Comparison of ENCODE assay signal across 8 cellular contexts in genomic region chrX:12771445-12772069, GRCh38. TPM values are rescaled to one million over a fixed set of nuclear protein-coding genes. Genes with fewer than 3 reads are reported as not detected.
DNase-seq lines count a peak whose midpoint lies in the region; ATAC-seq, FAIRE-seq and TF ChIP-seq lines count a peak whose summit lies in the region.

No MANE protein-coding gene starts in this region.

- H3K27me3 Mint-ChIP-seq in activated CD4-positive, alpha-beta memory T cell treated with anti-CD3 and anti-CD28 coated beads, Interleukin-2, amount 10 ng/mL, durations not matched to agents 7 days and 5 days, result peaks cover 22% of the 10 kb centered on the region
- no peaks in the 10 kb centered on the region for H3K27me3 Mint-ChIP-seq in endothelial cell (ENCODE audit: unreplicated experiment)
- H3K27me3 Mint-ChIP-seq in neural crest cell (ENCODE audit: low read depth), result peaks cover 20% of the 10 kb centered on the region

- CTCF ChIA-PET in activated CD4-positive, alpha-beta memory T cell treated with anti-CD3 and anti-CD28 coated beads, Interleukin-2, amount 10 ng/mL, durations not matched to agents 7 days and 5 days (lab: Charles Lee), result interaction anchor here (0.5 to 4.3 kb wide), 22 partner anchors 9 to 879 kb away, joined by 3 to 62 read pairs (median 5); partner anchors contain the start of gene PRPS2

- TF ChIP-seq CTCF in GM10266 (IDR thresholded peaks at IDR 0.05; ENCODE audit: control insufficient read depth, insufficient read depth, low read depth, missing control alignments) (peak; percentile 86), endothelial cell (IDR thresholded peaks at IDR 0.05; ENCODE audit: unreplicated experiment) (peak; percentile 61), neural crest cell (conservative IDR thresholded peaks at IDR 0.05) (peak; percentile 71)

- no peaks in the 10 kb centered on the region for H3K36me3 Mint-ChIP-seq in activated CD4-positive, alpha-beta memory T cell treated with anti-CD3 and anti-CD28 coated beads, Interleukin-2, amount 10 ng/mL, durations not matched to agents 7 days and 5 days (ENCODE audit: low read depth)
- H3K36me3 Mint-ChIP-seq in endothelial cell (ENCODE audit: low read depth, unreplicated experiment) (no peaks in the 10 kb centered on the region), neural crest cell (ENCODE audit: low read depth) (no peaks in the 10 kb centered on the region)

- no peak overlapping the region for H3K4me3 Mint-ChIP-seq in activated CD4-positive, alpha-beta memory T cell treated with anti-CD3 and anti-CD28 coated beads, Interleukin-2, amount 10 ng/mL, durations not matched to agents 7 days and 5 days
- no peak overlapping the region for H3K4me3 Mint-ChIP-seq in endothelial cell (ENCODE audit: unreplicated experiment)
- no peak overlapping the region for H3K4me3 Mint-ChIP-seq in neural crest cell

- POLR2A ChIA-PET in activated CD4-positive, alpha-beta memory T cell treated with anti-CD3 and anti-CD28 coated beads, Interleukin-2, amount 10 ng/mL, durations not matched to agents 7 days and 5 days (lab: Charles Lee), result interaction anchor here (2.3 kb wide), 1 partner anchor 20 kb away, joined by 14 read pairs; the partner anchor contains the start of gene PRPS2

- no peak for FAIRE-seq in urothelium cell line (lab: Jason Lieb, UNC)

- peak; percentile 97 for ATAC-seq in GM21786 (IDR thresholded peaks at IDR 0.05; ENCODE audit: unreplicated experiment)

- DNase-seq in GM10266 (ENCODE audit: extremely low spot score) (peak; percentile 53), LHCN-M2 (ENCODE audit: low read depth) (peak; percentile 9), endothelial cell (ENCODE audit: low spot score) (peak; percentile 63), neural crest cell (ENCODE audit: low read depth, low spot score) (peak; percentile 50), urothelium cell line (ENCODE audit: low spot score) (peak; percentile 4), NK-92 (lab: John Stamatoyannopoulos, UW; ENCODE audit: unreplicated experiment) (no peak)
- peak; percentile 73 for DNase-seq in activated CD4-positive, alpha-beta memory T cell treated with anti-CD3 and anti-CD28 coated beads, Interleukin-2, amount 10 ng/mL, durations not matched to agents 7 days and 5 days

- no peaks in the 10 kb centered on the region for H3K9me3 Mint-ChIP-seq in activated CD4-positive, alpha-beta memory T cell treated with anti-CD3 and anti-CD28 coated beads, Interleukin-2, amount 10 ng/mL, durations not matched to agents 7 days and 5 days
- H3K9me3 Mint-ChIP-seq in endothelial cell (ENCODE audit: unreplicated experiment) (no peaks in the 10 kb centered on the region), neural crest cell (no peaks in the 10 kb centered on the region)

- peaks cover 6% of the 10 kb centered on the region for H3K4me1 Mint-ChIP-seq in activated CD4-positive, alpha-beta memory T cell treated with anti-CD3 and anti-CD28 coated beads, Interleukin-2, amount 10 ng/mL, durations not matched to agents 7 days and 5 days
- H3K4me1 Mint-ChIP-seq in endothelial cell (ENCODE audit: unreplicated experiment), result no peaks in the 10 kb centered on the region
- no peaks in the 10 kb centered on the region for H3K4me1 Mint-ChIP-seq in neural crest cell

- no peak overlapping the region for H3K27ac Mint-ChIP-seq in activated CD4-positive, alpha-beta memory T cell treated with anti-CD3 and anti-CD28 coated beads, Interleukin-2, amount 10 ng/mL, durations not matched to agents 7 days and 5 days
- H3K27ac Mint-ChIP-seq in endothelial cell (ENCODE audit: unreplicated experiment), result no peak overlapping the region
- H3K27ac Mint-ChIP-seq in neural crest cell (ENCODE audit: unreplicated experiment), result no peak overlapping the region

RNA-seq across cellular contexts. Expression of gene PRPS2, which starts 19.7 kb away (rescaled TPM):
- total RNA-seq in LHCN-M2 (2014; rRNA removed) (39.6 and 44.4 TPM in 2 replicates), endothelial cell (ENCODE audit: unreplicated experiment) (6.2 TPM), neural crest cell (24.8 and 27.2 TPM in 2 replicates)
- polyA plus RNA-seq in LHCN-M2 (2012), result 20.9 TPM
- 10 to 100 TPM; 64.6 to 66.9 TPM for total RNA-seq in activated CD4-positive, alpha-beta memory T cell treated with anti-CD3 and anti-CD28 coated beads, Interleukin-2, amount 10 ng/mL, durations not matched to agents 7 days and 5 days
